2 cellular contexts compared by ENCODE assay signal in the genomic region with DNA sequence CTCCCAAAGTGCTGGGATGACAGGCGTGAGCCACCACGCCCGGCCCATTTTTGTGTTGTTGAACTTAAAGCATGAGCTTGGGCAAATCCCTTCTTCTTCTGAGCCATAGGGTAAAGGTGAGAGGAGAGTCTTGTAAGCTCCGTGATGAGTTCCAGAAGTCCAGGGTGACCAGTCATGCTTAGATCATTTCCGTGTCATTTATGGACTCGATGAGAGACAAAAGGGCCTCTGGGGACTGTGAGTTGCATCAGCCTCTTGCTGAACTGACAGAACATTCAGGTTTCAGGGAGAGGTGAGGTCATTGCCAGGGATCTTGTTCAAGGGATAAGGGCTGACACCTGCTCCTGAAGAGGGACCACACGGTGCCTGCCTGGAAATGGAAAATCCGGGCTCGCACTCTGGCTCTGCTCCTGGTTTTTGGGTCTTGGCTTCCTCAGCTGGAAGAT.
TF ChIP-seq lines count a peak whose summit lies in the region.

No MANE protein-coding gene starts in this region.

TF ChIP-seq in IMR-90, 13 proteins besides CTCF, POLR2A, EP300 and RAD21:
- peak; percentile 47; the same call in 1 of the 2 replicates for TF ChIP-seq NFE2L2 (IDR thresholded peaks at IDR 0.05; ENCODE audit: low read depth, low read length)
- no peak for TF ChIP-seq CHD1 (IDR thresholded peaks at IDR 0.05; ENCODE audit: low read depth, low read length)
- TF ChIP-seq SMC3 (IDR thresholded peaks at IDR 0.05; ENCODE audit: low read depth, low read length): peak; percentile 14; the same call in 1 of the 2 replicates
- peak; percentile 95 for TF ChIP-seq CEBPB (IDR thresholded peaks at IDR 0.05; ENCODE audit: low read depth, low read length)
- peak; percentile 76 for TF ChIP-seq FOS (IDR thresholded peaks at IDR 0.05; ENCODE audit: low read depth, low read length)
- TF ChIP-seq MAFK (IDR thresholded peaks at IDR 0.05; ENCODE audit: low read depth, low read length): peak; percentile 48; the same call in 1 of the 2 replicates

TF ChIP-seq in HepG2, 621 proteins besides CTCF, POLR2A, EP300 and RAD21 (continues in another document):
- TF ChIP-seq NPAS2 (CRISPR knock-in tag; IDR thresholded peaks at IDR 0.05; ENCODE audit: borderline replicate concordance): no peak
- TF ChIP-seq ZMYM4 (CRISPR knock-in tag; IDR thresholded peaks at IDR 0.05): no peak
- no peak for TF ChIP-seq ZNF790 (CRISPR knock-in tag; IDR thresholded peaks at IDR 0.05; ENCODE audit: borderline replicate concordance)
- TF ChIP-seq ZNF225 (CRISPR knock-in tag; IDR thresholded peaks at IDR 0.05): no peak
- TF ChIP-seq EHMT2 (IDR thresholded peaks at IDR 0.05; ENCODE audit: borderline replicate concordance, low read depth, low read length): no peak
- TF ChIP-seq ISL2 (CRISPR knock-in tag; IDR thresholded peaks at IDR 0.05): no peak
- no peak for TF ChIP-seq POLR2G (IDR thresholded peaks at IDR 0.05; ENCODE audit: low read depth, low read length)
- no peak for TF ChIP-seq POLR2AphosphoS5 (IDR thresholded peaks at IDR 0.05; ENCODE audit: low read depth, low read length)
- no peak for TF ChIP-seq IKZF4 (CRISPR knock-in tag; IDR thresholded peaks at IDR 0.05; ENCODE audit: borderline replicate concordance, low read depth, not compliant biosample characterization)
- no peak for TF ChIP-seq NR3C1 (CRISPR knock-in tag; IDR thresholded peaks at IDR 0.05)
- TF ChIP-seq, protein P1, sequence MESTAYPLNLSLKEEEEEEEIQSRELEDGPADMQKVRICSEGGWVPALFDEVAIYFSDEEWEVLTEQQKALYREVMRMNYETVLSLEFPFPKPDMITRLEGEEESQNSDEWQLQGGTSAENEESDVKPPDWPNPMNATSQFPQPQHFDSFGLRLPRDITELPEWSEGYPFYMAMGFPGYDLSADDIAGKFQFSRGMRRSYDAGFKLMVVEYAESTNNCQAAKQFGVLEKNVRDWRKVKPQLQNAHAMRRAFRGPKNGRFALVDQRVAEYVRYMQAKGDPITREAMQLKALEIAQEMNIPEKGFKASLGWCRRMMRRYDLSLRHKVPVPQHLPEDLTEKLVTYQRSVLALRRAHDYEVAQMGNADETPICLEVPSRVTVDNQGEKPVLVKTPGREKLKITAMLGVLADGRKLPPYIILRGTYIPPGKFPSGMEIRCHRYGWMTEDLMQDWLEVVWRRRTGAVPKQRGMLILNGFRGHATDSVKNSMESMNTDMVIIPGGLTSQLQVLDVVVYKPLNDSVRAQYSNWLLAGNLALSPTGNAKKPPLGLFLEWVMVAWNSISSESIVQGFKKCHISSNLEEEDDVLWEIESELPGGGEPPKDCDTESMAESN (CRISPR knock-in tag; conservative IDR thresholded peaks at IDR 0.05): no peak
- TF ChIP-seq RFXANK (CRISPR knock-in tag; IDR thresholded peaks at IDR 0.05): no peak
- no peak for TF ChIP-seq NR1H2 (CRISPR knock-in tag; IDR thresholded peaks at IDR 0.05; ENCODE audit: borderline replicate concordance, low read depth)
- TF ChIP-seq XRCC5 (optimal IDR thresholded peaks at IDR 0.05; ENCODE audit: low read length): no peak
- TF ChIP-seq FOSL1 (CRISPR knock-in tag; IDR thresholded peaks at IDR 0.05; ENCODE audit: borderline replicate concordance): no peak
- TF ChIP-seq ZNF274 (CRISPR knock-in tag; IDR thresholded peaks at IDR 0.05): no peak
- TF ChIP-seq, protein P2, sequence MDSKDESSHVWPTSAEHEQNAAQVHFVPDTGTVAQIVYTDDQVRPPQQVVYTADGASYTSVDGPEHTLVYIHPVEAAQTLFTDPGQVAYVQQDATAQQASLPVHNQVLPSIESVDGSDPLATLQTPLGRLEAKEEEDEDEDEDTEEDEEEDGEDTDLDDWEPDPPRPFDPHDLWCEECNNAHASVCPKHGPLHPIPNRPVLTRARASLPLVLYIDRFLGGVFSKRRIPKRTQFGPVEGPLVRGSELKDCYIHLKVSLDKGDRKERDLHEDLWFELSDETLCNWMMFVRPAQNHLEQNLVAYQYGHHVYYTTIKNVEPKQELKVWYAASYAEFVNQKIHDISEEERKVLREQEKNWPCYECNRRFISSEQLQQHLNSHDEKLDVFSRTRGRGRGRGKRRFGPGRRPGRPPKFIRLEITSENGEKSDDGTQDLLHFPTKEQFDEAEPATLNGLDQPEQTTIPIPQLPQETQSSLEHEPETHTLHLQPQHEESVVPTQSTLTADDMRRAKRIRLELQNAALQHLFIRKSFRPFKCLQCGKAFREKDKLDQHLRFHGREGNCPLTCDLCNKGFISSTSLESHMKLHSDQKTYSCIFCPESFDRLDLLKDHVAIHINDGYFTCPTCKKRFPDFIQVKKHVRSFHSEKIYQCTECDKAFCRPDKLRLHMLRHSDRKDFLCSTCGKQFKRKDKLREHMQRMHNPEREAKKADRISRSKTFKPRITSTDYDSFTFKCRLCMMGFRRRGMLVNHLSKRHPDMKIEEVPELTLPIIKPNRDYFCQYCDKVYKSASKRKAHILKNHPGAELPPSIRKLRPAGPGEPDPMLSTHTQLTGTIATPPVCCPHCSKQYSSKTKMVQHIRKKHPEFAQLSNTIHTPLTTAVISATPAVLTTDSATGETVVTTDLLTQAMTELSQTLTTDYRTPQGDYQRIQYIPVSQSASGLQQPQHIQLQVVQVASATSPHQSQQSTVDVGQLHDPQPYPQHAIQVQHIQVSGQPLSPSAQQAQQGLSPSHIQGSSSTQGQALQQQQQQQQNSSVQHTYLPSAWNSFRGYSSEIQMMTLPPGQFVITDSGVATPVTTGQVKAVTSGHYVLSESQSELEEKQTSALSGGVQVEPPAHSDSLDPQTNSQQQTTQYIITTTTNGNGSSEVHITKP (CRISPR knock-in tag; IDR thresholded peaks at IDR 0.05; ENCODE audit: low read depth): peak; percentile 35; the same call in 1 of the 2 replicates
- TF ChIP-seq XBP1 (CRISPR knock-in tag; IDR thresholded peaks at IDR 0.05): no peak
- no peak for TF ChIP-seq IRF2 (CRISPR knock-in tag; IDR thresholded peaks at IDR 0.05)
- TF ChIP-seq ZNF558 (CRISPR knock-in tag; IDR thresholded peaks at IDR 0.05; ENCODE audit: borderline replicate concordance): no peak
- TF ChIP-seq WIZ (CRISPR knock-in tag; IDR thresholded peaks at IDR 0.05): no peak
- TF ChIP-seq ZNF713 (CRISPR knock-in tag; IDR thresholded peaks at IDR 0.05): no peak
- TF ChIP-seq, protein P3, sequence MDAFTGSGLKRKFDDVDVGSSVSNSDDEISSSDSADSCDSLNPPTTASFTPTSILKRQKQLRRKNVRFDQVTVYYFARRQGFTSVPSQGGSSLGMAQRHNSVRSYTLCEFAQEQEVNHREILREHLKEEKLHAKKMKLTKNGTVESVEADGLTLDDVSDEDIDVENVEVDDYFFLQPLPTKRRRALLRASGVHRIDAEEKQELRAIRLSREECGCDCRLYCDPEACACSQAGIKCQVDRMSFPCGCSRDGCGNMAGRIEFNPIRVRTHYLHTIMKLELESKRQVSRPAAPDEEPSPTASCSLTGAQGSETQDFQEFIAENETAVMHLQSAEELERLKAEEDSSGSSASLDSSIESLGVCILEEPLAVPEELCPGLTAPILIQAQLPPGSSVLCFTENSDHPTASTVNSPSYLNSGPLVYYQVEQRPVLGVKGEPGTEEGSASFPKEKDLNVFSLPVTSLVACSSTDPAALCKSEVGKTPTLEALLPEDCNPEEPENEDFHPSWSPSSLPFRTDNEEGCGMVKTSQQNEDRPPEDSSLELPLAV (CRISPR knock-in tag; conservative IDR thresholded peaks at IDR 0.05; ENCODE audit: low read depth): no peak
- no peak for TF ChIP-seq ZNF720 (CRISPR knock-in tag; IDR thresholded peaks at IDR 0.05)
- TF ChIP-seq ZNF589 (CRISPR knock-in tag; conservative IDR thresholded peaks at IDR 0.05): no peak
- no peak for TF ChIP-seq U2AF2 (IDR thresholded peaks at IDR 0.05; ENCODE audit: low read depth, low read length)
- no peak for TF ChIP-seq TSC22D2 (CRISPR knock-in tag; IDR thresholded peaks at IDR 0.05; ENCODE audit: borderline replicate concordance)
- TF ChIP-seq, protein P4, sequence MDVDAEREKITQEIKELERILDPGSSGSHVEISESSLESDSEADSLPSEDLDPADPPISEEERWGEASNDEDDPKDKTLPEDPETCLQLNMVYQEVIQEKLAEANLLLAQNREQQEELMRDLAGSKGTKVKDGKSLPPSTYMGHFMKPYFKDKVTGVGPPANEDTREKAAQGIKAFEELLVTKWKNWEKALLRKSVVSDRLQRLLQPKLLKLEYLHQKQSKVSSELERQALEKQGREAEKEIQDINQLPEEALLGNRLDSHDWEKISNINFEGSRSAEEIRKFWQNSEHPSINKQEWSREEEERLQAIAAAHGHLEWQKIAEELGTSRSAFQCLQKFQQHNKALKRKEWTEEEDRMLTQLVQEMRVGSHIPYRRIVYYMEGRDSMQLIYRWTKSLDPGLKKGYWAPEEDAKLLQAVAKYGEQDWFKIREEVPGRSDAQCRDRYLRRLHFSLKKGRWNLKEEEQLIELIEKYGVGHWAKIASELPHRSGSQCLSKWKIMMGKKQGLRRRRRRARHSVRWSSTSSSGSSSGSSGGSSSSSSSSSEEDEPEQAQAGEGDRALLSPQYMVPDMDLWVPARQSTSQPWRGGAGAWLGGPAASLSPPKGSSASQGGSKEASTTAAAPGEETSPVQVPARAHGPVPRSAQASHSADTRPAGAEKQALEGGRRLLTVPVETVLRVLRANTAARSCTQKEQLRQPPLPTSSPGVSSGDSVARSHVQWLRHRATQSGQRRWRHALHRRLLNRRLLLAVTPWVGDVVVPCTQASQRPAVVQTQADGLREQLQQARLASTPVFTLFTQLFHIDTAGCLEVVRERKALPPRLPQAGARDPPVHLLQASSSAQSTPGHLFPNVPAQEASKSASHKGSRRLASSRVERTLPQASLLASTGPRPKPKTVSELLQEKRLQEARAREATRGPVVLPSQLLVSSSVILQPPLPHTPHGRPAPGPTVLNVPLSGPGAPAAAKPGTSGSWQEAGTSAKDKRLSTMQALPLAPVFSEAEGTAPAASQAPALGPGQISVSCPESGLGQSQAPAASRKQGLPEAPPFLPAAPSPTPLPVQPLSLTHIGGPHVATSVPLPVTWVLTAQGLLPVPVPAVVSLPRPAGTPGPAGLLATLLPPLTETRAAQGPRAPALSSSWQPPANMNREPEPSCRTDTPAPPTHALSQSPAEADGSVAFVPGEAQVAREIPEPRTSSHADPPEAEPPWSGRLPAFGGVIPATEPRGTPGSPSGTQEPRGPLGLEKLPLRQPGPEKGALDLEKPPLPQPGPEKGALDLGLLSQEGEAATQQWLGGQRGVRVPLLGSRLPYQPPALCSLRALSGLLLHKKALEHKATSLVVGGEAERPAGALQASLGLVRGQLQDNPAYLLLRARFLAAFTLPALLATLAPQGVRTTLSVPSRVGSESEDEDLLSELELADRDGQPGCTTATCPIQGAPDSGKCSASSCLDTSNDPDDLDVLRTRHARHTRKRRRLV (CRISPR knock-in tag; IDR thresholded peaks at IDR 0.05): no peak
- no peak for TF ChIP-seq ZSCAN29 (CRISPR knock-in tag; conservative IDR thresholded peaks at IDR 0.05)
- TF ChIP-seq ZNF775 (CRISPR knock-in tag; IDR thresholded peaks at IDR 0.05; ENCODE audit: borderline replicate concordance): no peak
- TF ChIP-seq ZNF224 (CRISPR knock-in tag; IDR thresholded peaks at IDR 0.05): no peak
- no peak for TF ChIP-seq ZNF468 (CRISPR knock-in tag; IDR thresholded peaks at IDR 0.05)
- TF ChIP-seq KMT2A (CRISPR knock-in tag; IDR thresholded peaks at IDR 0.05): no peak
- no peak for TF ChIP-seq NFATC3 (CRISPR knock-in tag; IDR thresholded peaks at IDR 0.05)
- TF ChIP-seq ZNF556 (CRISPR knock-in tag; IDR thresholded peaks at IDR 0.05; ENCODE audit: borderline replicate concordance): no peak
- no peak for TF ChIP-seq KLF13 (CRISPR knock-in tag; IDR thresholded peaks at IDR 0.05)
- TF ChIP-seq YEATS2 (CRISPR knock-in tag; IDR thresholded peaks at IDR 0.05; ENCODE audit: borderline replicate concordance): no peak; the same call in 1 of the 2 replicates
- no peak for TF ChIP-seq CHCHD3 (CRISPR knock-in tag; IDR thresholded peaks at IDR 0.05)
- TF ChIP-seq, protein P5, sequence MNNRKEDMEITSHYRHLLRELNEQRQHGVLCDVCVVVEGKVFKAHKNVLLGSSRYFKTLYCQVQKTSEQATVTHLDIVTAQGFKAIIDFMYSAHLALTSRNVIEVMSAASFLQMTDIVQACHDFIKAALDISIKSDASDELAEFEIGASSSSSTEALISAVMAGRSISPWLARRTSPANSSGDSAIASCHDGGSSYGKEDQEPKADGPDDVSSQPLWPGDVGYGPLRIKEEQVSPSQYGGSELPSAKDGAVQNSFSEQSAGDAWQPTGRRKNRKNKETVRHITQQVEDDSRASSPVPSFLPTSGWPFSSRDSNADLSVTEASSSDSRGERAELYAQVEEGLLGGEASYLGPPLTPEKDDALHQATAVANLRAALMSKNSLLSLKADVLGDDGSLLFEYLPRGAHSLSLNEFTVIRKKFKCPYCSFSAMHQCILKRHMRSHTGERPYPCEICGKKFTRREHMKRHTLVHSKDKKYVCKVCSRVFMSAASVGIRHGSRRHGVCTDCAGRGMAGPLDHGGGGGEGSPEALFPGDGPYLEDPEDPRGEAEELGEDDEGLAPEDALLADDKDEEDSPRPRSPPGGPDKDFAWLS (CRISPR knock-in tag; IDR thresholded peaks at IDR 0.05; ENCODE audit: borderline replicate concordance): no peak
- TF ChIP-seq ELF3 (CRISPR knock-in tag; IDR thresholded peaks at IDR 0.05): peak; percentile 81
- 0 out of 2 replicates have a peak, but pooled peaks have one; percentile 54 for TF ChIP-seq ZNF12 (CRISPR knock-in tag; IDR thresholded peaks at IDR 0.05)
- TF ChIP-seq SRSF4 (IDR thresholded peaks at IDR 0.05; ENCODE audit: low read depth, low read length, poor library complexity, severe bottlenecking): no peak
- TF ChIP-seq ZNF570 (CRISPR knock-in tag; IDR thresholded peaks at IDR 0.05; ENCODE audit: borderline replicate concordance): no peak
- TF ChIP-seq, protein P6, sequence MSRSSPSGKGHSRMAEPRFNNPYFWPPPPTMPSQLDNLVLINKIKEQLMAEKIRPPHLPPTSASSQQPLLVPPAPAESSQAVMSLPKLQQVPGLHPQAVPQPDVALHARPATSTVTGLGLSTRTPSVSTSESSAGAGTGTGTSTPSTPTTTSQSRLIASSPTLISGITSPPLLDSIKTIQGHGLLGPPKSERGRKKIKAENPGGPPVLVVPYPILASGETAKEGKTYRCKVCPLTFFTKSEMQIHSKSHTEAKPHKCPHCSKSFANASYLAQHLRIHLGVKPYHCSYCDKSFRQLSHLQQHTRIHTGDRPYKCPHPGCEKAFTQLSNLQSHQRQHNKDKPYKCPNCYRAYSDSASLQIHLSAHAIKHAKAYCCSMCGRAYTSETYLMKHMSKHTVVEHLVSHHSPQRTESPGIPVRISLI (CRISPR knock-in tag; IDR thresholded peaks at IDR 0.05; ENCODE audit: borderline replicate concordance): no peak
- no peak for TF ChIP-seq HNF4G (IDR thresholded peaks at IDR 0.05; ENCODE audit: borderline replicate concordance, low read depth, low read length)
- TF ChIP-seq HNF4G (CRISPR knock-in tag; IDR thresholded peaks at IDR 0.05; ENCODE audit: borderline replicate concordance, low read depth): no peak
